25 cellular contexts compared by ENCODE assay signal in genomic region chr11:120589376-120589775, GRCh38.
"Had no signal": no experiment of that assay in that cellular context is flagged by ENCODE, and none has a peak within 500 bp of the region (broad histone marks: within the 10 kb centered on the region; RNA-seq: fewer than 3 reads in every experiment).

No MANE protein-coding gene starts in this region.

- H3K4me1 ChIP-seq: left lung, pancreas, psoas muscle, right lobe of liver, stomach, testis, transverse colon, upper lobe of left lung had no signal

- H3K36me3 Mint-ChIP-seq: naive thymus-derived CD8-positive, alpha-beta T cell had no signal

- FAIRE-seq: keratinocyte, pancreas, urothelium cell line had no signal

- H3K4me3 Mint-ChIP-seq: memory B cell; naive thymus-derived CD8-positive, alpha-beta T cell; nephron; neural crest cell; stimulated activated naive B cell treated with anti-CD40 and anti-IgM and Interleukin-4, amounts not matched to agents 10 μg/mL and 1 μg/mL and 100 μg/mL, for 72 hours had no signal

- H3K4me2 ChIP-seq: smooth muscle cell had no signal

- DNase-seq: hippocampal formation; left colon; left lung; nucleus accumbens; psoas muscle; right lobe of liver; stimulated activated CD4-positive, alpha-beta T cell treated with anti-CD3 and anti-CD28 coated beads, Interleukin-12 subunit alpha, Interleukin-12 subunit beta, amount 100 ng/mL, for 4 hours; stimulated activated CD4-positive, alpha-beta T cell treated with anti-CD3 and anti-CD28 coated beads, Interleukin-15, amount 100 ng/mL, for 24 hours; stimulated activated CD4-positive, alpha-beta T cell treated with anti-CD3 and anti-CD28 coated beads, Interleukin-2, amount 100 ng/mL, for 24 hours; stimulated activated CD4-positive, alpha-beta T cell treated with anti-CD3 and anti-CD28 coated beads, Interleukin-4, amount 100 ng/mL, for 1 hour; stimulated activated naive B cell treated with anti-CD40 and anti-IgM and Interleukin-4, amounts not matched to agents 10 μg/mL and 1 μg/mL and 100 μg/mL, for 72 hours; stimulated activated naive CD8-positive, alpha-beta T cell treated with anti-CD3 and anti-CD28 coated beads, Interleukin-15, Interleukin-2, amounts not matched to agents 100 U/mL and 50 U/mL, for 24 hours; stomach; testis; thyroid gland; transverse colon; upper lobe of left lung had no signal

- H3K27ac ChIP-seq: left lung, pancreas, psoas muscle, right lobe of liver, stomach, testis, thyroid gland, transverse colon, upper lobe of left lung had no signal

- H3K9me3 Mint-ChIP-seq: memory B cell, nephron, neural crest cell had no signal

- H3K9me3 ChIP-seq: left lung, pancreas, psoas muscle, right lobe of liver, testis, thyroid gland, transverse colon, upper lobe of left lung had no signal

- H3K27me3 ChIP-seq: left lung, pancreas, right lobe of liver, testis, thyroid gland, upper lobe of left lung had no signal

- ATAC-seq: left colon; left lung; naive thymus-derived CD8-positive, alpha-beta T cell; pancreas; psoas muscle; right lobe of liver; stimulated activated naive B cell treated with anti-CD40 and anti-IgM and Interleukin-4, amounts not matched to agents 10 μg/mL and 1 μg/mL and 100 μg/mL, for 72 hours; stimulated activated naive CD8-positive, alpha-beta T cell treated with anti-CD3 and anti-CD28 coated beads, Interleukin-15, Interleukin-2, amounts not matched to agents 100 U/mL and 50 U/mL, for 24 hours had no signal

- H3K27ac Mint-ChIP-seq: memory B cell; naive thymus-derived CD8-positive, alpha-beta T cell; nephron; stimulated activated naive B cell treated with anti-CD40 and anti-IgM and Interleukin-4, amounts not matched to agents 10 μg/mL and 1 μg/mL and 100 μg/mL, for 72 hours had no signal

- H3K36me3 ChIP-seq: left lung, pancreas, right lobe of liver, stomach, thyroid gland, transverse colon, upper lobe of left lung had no signal

- H3K4me1 Mint-ChIP-seq: memory B cell; naive thymus-derived CD8-positive, alpha-beta T cell; nephron had no signal

- H3K4me3 ChIP-seq: left lung, pancreas, psoas muscle, right lobe of liver, smooth muscle cell, stomach, testis, thyroid gland, transverse colon, upper lobe of left lung had no signal
